ENCODE assay signal across 13 cellular contexts in genomic region chr14:21022686-21023085, GRCh38. TPM values are rescaled to one million over a fixed set of nuclear protein-coding genes. Genes with fewer than 3 reads are reported as not detected.
DNase-seq lines count a peak whose midpoint lies in the region; ATAC-seq and TF ChIP-seq lines count a peak whose summit lies in the region.
"Had no signal": no experiment of that assay in that cellular context is flagged by ENCODE, and none has a peak within 500 bp of the region (broad histone marks: within the 10 kb centered on the region; RNA-seq: fewer than 3 reads in every experiment).

No MANE protein-coding gene starts in this region.

- H3K27me3 ChIP-seq in BLaER1: no peaks in the 10 kb centered on the region
- peaks cover 59% of the 10 kb centered on the region for H3K27me3 ChIP-seq in IMR-90 (ENCODE audit: control insufficient read depth, insufficient read depth, low read length)
- H3K27me3 ChIP-seq in ovary: no peaks in the 10 kb centered on the region
- no peaks in the 10 kb centered on the region for H3K27me3 ChIP-seq in aorta (ENCODE audit: control insufficient read depth in 1 of 2, insufficient read depth in 2 of 2, low read length in 1 of 2)
- H3K27me3 ChIP-seq: pancreas had no signal

- no peak overlapping the region for H3K9ac ChIP-seq in BLaER1
- no peak overlapping the region for H3K9ac ChIP-seq in IMR-90 (ENCODE audit: low read depth, low read length)

- H2BK15ac ChIP-seq in IMR-90 (ENCODE audit: low read depth, low read length): no peak overlapping the region

- in situ Hi-C loops in IMR-90 (cut with MboI; ENCODE audit: low sequenced_read_pairs): no loop called here

- H3K56ac ChIP-seq in IMR-90 (ENCODE audit: extremely low read depth, insufficient read depth, low read length): no peak overlapping the region

- no peak overlapping the region; the same call in 1 of the 2 replicates for H3K23ac ChIP-seq in IMR-90 (ENCODE audit: low read depth, low read length)

- peak overlapping the region; percentile 24 for H2AFZ ChIP-seq in IMR-90 (replicated peaks; ENCODE audit: low read length, poor library complexity)

- intact Hi-C loops in IMR-90 (cut with micrococcal nuclease) (no loop called here), ovary (cut with DNase I) (loop anchor here in 3 of 4 donors (2.0 to 10.0 kb wide), 4 partner anchors 16 to 338 kb away; partner anchors contain the start of genes ANG (in 1 of the 3) and RNASE4 (in 1 of the 3)), aorta (cut with DNase I) (no loop called here)

- H4K91ac ChIP-seq in IMR-90 (ENCODE audit: insufficient read depth, low read depth, low read length): no peak overlapping the region

- peaks cover 4% of the 10 kb centered on the region for H3K4me1 Mint-ChIP-seq in glutamatergic neuron (ENCODE audit: low read depth, unreplicated experiment)

- no peak overlapping the region for H2BK20ac ChIP-seq in IMR-90 (ENCODE audit: low read depth, low read length)

- peaks cover 4% of the 10 kb centered on the region for H3K36me3 Mint-ChIP-seq in glutamatergic neuron (ENCODE audit: unreplicated experiment)

- no peaks in the 10 kb centered on the region for H3K79me1 ChIP-seq in IMR-90 (ENCODE audit: low read depth in 1 of 2, low read length in 2 of 2)

- no TSS peak for BruUV-seq in IMR-90 (replicated peaks; lab: Mats Ljungman, UMichigan)

- TF ChIP-seq POLR2A in IMR-90 (IDR thresholded peaks at IDR 0.05; ENCODE audit: low read depth, low read length) (no peak), ovary (IDR thresholded peaks at IDR 0.05) (no peak)

- CTCF ChIA-PET in IMR-90 (lab: Yijun Ruan, JAX): no interaction called here

- no peak overlapping the region for H2BK5ac ChIP-seq in IMR-90 (ENCODE audit: low read depth, low read length, poor library complexity, severe bottlenecking)

- no peak overlapping the region for H3K27ac ChIP-seq in BLaER1
- no peak overlapping the region for H3K27ac ChIP-seq in IMR-90 (ENCODE audit: insufficient read depth, low read length)
- H3K27ac ChIP-seq in ovary: peak overlapping the region in 1 of 2 donors; percentile 90
- H3K27ac ChIP-seq in aorta (ENCODE audit: low read depth in 1 of 2, low read length in 2 of 2): no peak overlapping the region
- H3K27ac ChIP-seq: pancreas had no signal

- TF ChIP-seq CTCF in IMR-90 (conservative IDR thresholded peaks at IDR 0.05; ENCODE audit: low read depth, low read length) (no peak), glutamatergic neuron (IDR thresholded peaks at IDR 0.05; ENCODE audit: partially characterized antibody, unreplicated experiment) (no peak), ovary (IDR thresholded peaks at IDR 0.05) (no peak)

- no peak overlapping the region for H3K4ac ChIP-seq in IMR-90 (ENCODE audit: low read depth, low read length)

- H2BK120ac ChIP-seq in IMR-90 (ENCODE audit: low read depth, low read length): no peak overlapping the region

- 0 out of 2 replicates have a peak overlapping the region, but pooled peaks have one; percentile 94 for H3K4me2 ChIP-seq in BLaER1
- H3K4me2 ChIP-seq in IMR-90 (ENCODE audit: low read depth, low read length): no peak overlapping the region

- H3K9me3 ChIP-seq in BLaER1 (no peaks in the 10 kb centered on the region), IMR-90 (ENCODE audit: control insufficient read depth, insufficient read depth, low read length) (no peaks in the 10 kb centered on the region), ovary (no peaks in the 10 kb centered on the region), aorta (ENCODE audit: control insufficient read depth, low read length) (no peaks in the 10 kb centered on the region)
- H3K9me3 ChIP-seq: pancreas had no signal

- no peak overlapping the region for H2AK5ac ChIP-seq in IMR-90 (ENCODE audit: low read depth, low read length)

- H3K4me1 ChIP-seq in BLaER1 (peaks cover 30% of the 10 kb centered on the region), IMR-90 (ENCODE audit: control insufficient read depth, insufficient read depth, low read length) (no peaks in the 10 kb centered on the region), ovary (ENCODE audit: insufficient read depth) (peaks cover 9% of the 10 kb centered on the region), aorta (ENCODE audit: control insufficient read depth in 1 of 2, insufficient read depth in 2 of 2, low read length in 2 of 2) (peaks cover 0 to 3% of the 10 kb centered on the region in 2 donors)

- no peak overlapping the region for H4K8ac ChIP-seq in IMR-90 (ENCODE audit: low read depth in 2 of 2, low read length in 2 of 2)

- H3K4me3 Mint-ChIP-seq in glutamatergic neuron (ENCODE audit: unreplicated experiment): peak overlapping the region; percentile 27

- H3K18ac ChIP-seq in IMR-90 (ENCODE audit: low read depth, low read length): no peak overlapping the region

- peaks cover 7% of the 10 kb centered on the region for H3K9me3 Mint-ChIP-seq in glutamatergic neuron (ENCODE audit: unreplicated experiment)

- H3K27ac Mint-ChIP-seq in glutamatergic neuron (ENCODE audit: unreplicated experiment): no peak overlapping the region

- H3K9me1 ChIP-seq in IMR-90 (ENCODE audit: insufficient read depth, low read length): no peaks in the 10 kb centered on the region

- H3K4me3 ChIP-seq in BLaER1: no peak overlapping the region
- no peak overlapping the region for H3K4me3 ChIP-seq in IMR-90 (ENCODE audit: insufficient read depth, low read depth, low read length)
- peak overlapping the region; percentile 93 for H3K4me3 ChIP-seq in ovary
- no peak overlapping the region for H3K4me3 ChIP-seq in aorta (ENCODE audit: low read length in 2 of 2)

- ATAC-seq in IMR-90 (ENCODE audit: low read depth) (no peak), GM18873 (IDR thresholded peaks at IDR 0.05; ENCODE audit: low FRiP score, unreplicated experiment) (no peak), aorta (ENCODE audit: low FRiP score) (no peak)
- ATAC-seq: pancreas had no signal

- H2AK9ac ChIP-seq in IMR-90 (replicated peaks; ENCODE audit: low read depth, low read length, poor library complexity): no peak overlapping the region

- no peak overlapping the region for H4K5ac ChIP-seq in IMR-90 (ENCODE audit: low read depth, low read length)

- TF ChIP-seq EP300 in ovary (IDR thresholded peaks at IDR 0.05): no peak

- no peak overlapping the region for H3K14ac ChIP-seq in IMR-90 (replicated peaks; ENCODE audit: low read depth, low read length)

- H3K36me3 ChIP-seq in BLaER1 (peaks cover 26% of the 10 kb centered on the region), IMR-90 (ENCODE audit: control insufficient read depth, insufficient read depth, low read length) (no peaks in the 10 kb centered on the region), ovary (no peaks in the 10 kb centered on the region), aorta (ENCODE audit: control insufficient read depth in 1 of 2, insufficient read depth in 2 of 2, low read length in 1 of 2) (peaks cover 0 to 5% of the 10 kb centered on the region in 2 donors)

- WGBS in IMR-90 (ENCODE audit: extremely low coverage in 2 of 2, insufficient read length in 1 of 2), 2 experiments: 83% methylated on average over 1 of the region's 5 CpGs; no CpG with 5 or more reads in 1 of the 2 experiments
- 64 to 66% (median 64%) methylated on average over 5 of the region's 5 CpGs for WGBS in ovary, 3 donors
- 82 to 83% methylated on average over 5 of the region's 5 CpGs for WGBS in aorta, 2 donors

- dilution Hi-C loops in IMR-90 (cut with HindIII; ENCODE audit: low sequenced_read_pairs, unreplicated experiment): no loop called here

- H4K20me1 ChIP-seq in BLaER1 (no peaks in the 10 kb centered on the region), IMR-90 (ENCODE audit: insufficient read depth, low read length) (no peaks in the 10 kb centered on the region)

- DNase-seq in IMR-90: no peak
- DNase-seq in glutamatergic neuron: no peak
- no peak for DNase-seq in ovary
- no peak for DNase-seq in mucosa of gallbladder (ENCODE audit: low spot score)
- DNase-seq in ureter (ENCODE audit: low spot score): no peak
- no peak for DNase-seq in aorta
- DNase-seq: NCI-H2029, NCI-H774, pancreas had no signal

- H3K27me3 Mint-ChIP-seq in glutamatergic neuron (ENCODE audit: unreplicated experiment): peaks cover 5% of the 10 kb centered on the region

- POLR2A ChIA-PET in IMR-90 (lab: Charles Lee; ENCODE audit: unreplicated experiment): no interaction called here

- TF ChIP-seq RAD21 in IMR-90 (IDR thresholded peaks at IDR 0.05; ENCODE audit: low read length): no peak

RNA-seq across cellular contexts. Expression of gene NDRG2, which starts 2.2 kb away (rescaled TPM):
- 0.36 and 0.56 TPM in 2 replicates for total RNA-seq in IMR-90 (2012; rRNA removed)
- 1.2 and 1.5 TPM in 2 replicates for polyA plus RNA-seq in IMR-90 (2012; rRNA removed)
- polyA plus RNA-seq in IMR-90 (2012; cell fraction: cytosol; rRNA removed): 0.63 and 1.0 TPM in 2 replicates
- polyA plus RNA-seq in IMR-90 (2012; cell fraction: nucleus; rRNA removed; ENCODE audit: low replicate concordance): 2.1 and 2.8 TPM in 2 replicates
- 33.1 TPM for total RNA-seq in glutamatergic neuron (ENCODE audit: unreplicated experiment)
- total RNA-seq in ovary: 100 to 1,000 TPM; 355 to 703 (median 417) TPM
- 100 to 1,000 TPM; 579 to 585 TPM for polyA plus RNA-seq in ovary
- 237 TPM for total RNA-seq in mucosa of gallbladder
- total RNA-seq in ureter: 188 TPM
- 100 to 1,000 TPM in 1 of 2 donors, 10 to 100 TPM in 1; 68.7 to 107 TPM for total RNA-seq in aorta
- polyA plus RNA-seq in aorta: 100 to 1,000 TPM in 1 of 2 donors, 10 to 100 TPM in 1; 83.6 to 196 TPM

RNA-seq across cellular contexts. Expression of gene TPPP2, which starts 7.3 kb away (rescaled TPM):
- not detected in 2 replicates for total RNA-seq in IMR-90 (2012; rRNA removed)
- not detected in 2 replicates for polyA plus RNA-seq in IMR-90 (2012; rRNA removed)
- polyA plus RNA-seq in IMR-90 (2012; cell fraction: cytosol; rRNA removed): not detected in 2 replicates
- not detected in 2 replicates for polyA plus RNA-seq in IMR-90 (2012; cell fraction: nucleus; rRNA removed; ENCODE audit: low replicate concordance)
- total RNA-seq in glutamatergic neuron (ENCODE audit: unreplicated experiment): not detected
- 1 to 10 TPM in 5 of 7 donors, under 1 TPM in 1, not detected in 1; 0.72 to 2.5 (median 1.4) TPM for total RNA-seq in ovary
- 1 to 10 TPM in 1 of 2 donors, under 1 TPM in 1; 0.62 to 1.1 TPM for polyA plus RNA-seq in ovary
- total RNA-seq in mucosa of gallbladder: 0.81 TPM
- total RNA-seq in ureter: 0.62 TPM
- not detected for total RNA-seq in aorta
- not detected for polyA plus RNA-seq in aorta
- total RNA-seq: Daoy had no signal
- polyA plus RNA-seq: adipose tissue had no signal

RNA-seq across cellular contexts. Expression of gene RNASE13, which starts 11.9 kb away (rescaled TPM):
- total RNA-seq in IMR-90 (2012; rRNA removed) (not detected in 2 replicates), glutamatergic neuron (ENCODE audit: unreplicated experiment) (not detected), ovary (not detected), mucosa of gallbladder (0.12 TPM), ureter (not detected), aorta (not detected)
- polyA plus RNA-seq in IMR-90 (2012; rRNA removed) (not detected in 2 replicates), ovary (not detected), aorta (under 1 TPM in 1 of 2 donors, not detected in 1; 0.18 TPM)
- not detected in 2 replicates for polyA plus RNA-seq in IMR-90 (2012; cell fraction: cytosol; rRNA removed)
- 0.08 and 0.16 TPM in 2 replicates for polyA plus RNA-seq in IMR-90 (2012; cell fraction: nucleus; rRNA removed; ENCODE audit: low replicate concordance)
- total RNA-seq: Daoy had no signal
- polyA plus RNA-seq: adipose tissue had no signal

RNA-seq across cellular contexts. Expression of gene RNASE7, which starts 19.5 kb away (rescaled TPM):
- total RNA-seq in IMR-90 (2012; rRNA removed): not detected in 2 replicates
- not detected in 2 replicates for polyA plus RNA-seq in IMR-90 (2012; rRNA removed)
- not detected in 2 replicates for polyA plus RNA-seq in IMR-90 (2012; cell fraction: cytosol; rRNA removed)
- polyA plus RNA-seq in IMR-90 (2012; cell fraction: nucleus; rRNA removed; ENCODE audit: low replicate concordance): not detected in 2 replicates
- total RNA-seq in glutamatergic neuron (ENCODE audit: unreplicated experiment): not detected
- total RNA-seq in ovary: not detected
- polyA plus RNA-seq in ovary: not detected
- total RNA-seq in mucosa of gallbladder: 22.1 TPM
- total RNA-seq in ureter: 0.94 TPM
- not detected for total RNA-seq in aorta
- not detected for polyA plus RNA-seq in aorta
- total RNA-seq: Daoy had no signal

RNA-seq across cellular contexts. Expression of gene SLC39A2, which starts 23.6 kb away (rescaled TPM):
- total RNA-seq in IMR-90 (2012; rRNA removed): not detected in 2 replicates
- polyA plus RNA-seq in IMR-90 (2012; rRNA removed): not detected in 2 replicates
- polyA plus RNA-seq in IMR-90 (2012; cell fraction: cytosol; rRNA removed): not detected in 2 replicates
- polyA plus RNA-seq in IMR-90 (2012; cell fraction: nucleus; rRNA removed; ENCODE audit: low replicate concordance): 0.12 TPM in 1 of 2 replicates, not detected in the other
- not detected for total RNA-seq in glutamatergic neuron (ENCODE audit: unreplicated experiment)
- under 1 TPM in 1 of 7 donors, not detected in 6; 0.28 TPM for total RNA-seq in ovary
- polyA plus RNA-seq in ovary: under 1 TPM in 1 of 2 donors, not detected in 1; 0.30 TPM
- not detected for total RNA-seq in mucosa of gallbladder
- 0.83 TPM for total RNA-seq in ureter
- total RNA-seq in aorta: not detected
- polyA plus RNA-seq in aorta: not detected
- total RNA-seq: Daoy, pancreas had no signal

Comparison
In these comparisons a context has a peak if more than half of its experiments do, and no peak if none do; other contexts are left out.
1. RNA of gene NDRG2, which starts 2.2 kb away (total RNA-seq): 355 to 703 TPM in ovary, 237 TPM in mucosa of gallbladder (single experiment), 188 TPM in ureter (single experiment), 68.7 to 107 TPM in aorta and 33.1 TPM in glutamatergic neuron (single experiment); 0.36 to 0.56 TPM in IMR-90; every median in the first group is over 10 times any median in the second.
2. intact Hi-C loops: an anchor here in ovary (2.0 to 10.0 kb wide); none called in IMR-90 and aorta.